ENCODE assay signal across 15 cellular contexts in genomic region chr12:48965447-48965846, GRCh38. TPM values are rescaled to one million over a fixed set of nuclear protein-coding genes. Genes with fewer than 3 reads are reported as not detected.
DNase-seq lines count a peak whose midpoint lies in the region; ATAC-seq and TF ChIP-seq lines count a peak whose summit lies in the region.
"Had no signal": no experiment of that assay in that cellular context is flagged by ENCODE, and none has a peak within 500 bp of the region (broad histone marks: within the 10 kb centered on the region; RNA-seq: fewer than 3 reads in every experiment).

No MANE protein-coding gene starts in this region.

- H3K36me3 Mint-ChIP-seq in activated CD4-positive, alpha-beta T cell treated with anti-CD3 and anti-CD28 coated beads for 36 hours (ENCODE audit: low read depth): no peaks in the 10 kb centered on the region
- H3K36me3 Mint-ChIP-seq in activated CD4-positive, alpha-beta T cell treated with anti-CD3 and anti-CD28 coated beads, Interleukin-2, amount 10 ng/mL, durations not matched to agents 24 days and 14 days (ENCODE audit: low read depth): no peaks in the 10 kb centered on the region
- no peaks in the 10 kb centered on the region for H3K36me3 Mint-ChIP-seq in stimulated activated naive B cell treated with anti-CD40 and anti-IgM and Interleukin-4, amounts not matched to agents 10 μg/mL and 1 μg/mL and 100 μg/mL, for 72 hours
- H3K36me3 Mint-ChIP-seq: T-cell had no signal

- no peak overlapping the region for H3K4me3 Mint-ChIP-seq in activated CD4-positive, alpha-beta T cell treated with anti-CD3 and anti-CD28 coated beads for 36 hours
- H3K4me3 Mint-ChIP-seq in activated CD4-positive, alpha-beta T cell treated with anti-CD3 and anti-CD28 coated beads, Interleukin-2, amount 10 ng/mL, durations not matched to agents 24 days and 14 days: no peak overlapping the region
- no peak overlapping the region for H3K4me3 Mint-ChIP-seq in stimulated activated naive B cell treated with anti-CD40 and anti-IgM and Interleukin-4, amounts not matched to agents 10 μg/mL and 1 μg/mL and 100 μg/mL, for 72 hours
- H3K4me3 Mint-ChIP-seq: T-cell had no signal

- intact Hi-C loops in activated CD4-positive, alpha-beta T cell treated with anti-CD3 and anti-CD28 coated beads for 36 hours (cut with DNase I, micrococcal nuclease): no loop called here
- intact Hi-C loops in activated CD4-positive, alpha-beta T cell treated with anti-CD3 and anti-CD28 coated beads, Interleukin-2, amount 10 ng/mL, durations not matched to agents 24 days and 14 days (cut with micrococcal nuclease): no loop called here

- no peaks in the 10 kb centered on the region for H3K9me3 Mint-ChIP-seq in activated CD4-positive, alpha-beta T cell treated with anti-CD3 and anti-CD28 coated beads for 36 hours (ENCODE audit: low read depth)
- H3K9me3 Mint-ChIP-seq in activated CD4-positive, alpha-beta T cell treated with anti-CD3 and anti-CD28 coated beads, Interleukin-2, amount 10 ng/mL, durations not matched to agents 24 days and 14 days: no peaks in the 10 kb centered on the region
- H3K9me3 Mint-ChIP-seq in stimulated activated naive B cell treated with anti-CD40 and anti-IgM and Interleukin-4, amounts not matched to agents 10 μg/mL and 1 μg/mL and 100 μg/mL, for 72 hours: no peaks in the 10 kb centered on the region
- H3K9me3 Mint-ChIP-seq: T-cell had no signal

- peaks cover 16% of the 10 kb centered on the region for H3K4me1 Mint-ChIP-seq in activated CD4-positive, alpha-beta T cell treated with anti-CD3 and anti-CD28 coated beads for 36 hours
- peaks cover 2% of the 10 kb centered on the region for H3K4me1 Mint-ChIP-seq in activated CD4-positive, alpha-beta T cell treated with anti-CD3 and anti-CD28 coated beads, Interleukin-2, amount 10 ng/mL, durations not matched to agents 24 days and 14 days
- peaks cover 23 to 40% of the 10 kb centered on the region in 2 donors for H3K4me1 Mint-ChIP-seq in stimulated activated naive B cell treated with anti-CD40 and anti-IgM and Interleukin-4, amounts not matched to agents 10 μg/mL and 1 μg/mL and 100 μg/mL, for 72 hours

- peaks cover 5% of the 10 kb centered on the region for H3K27me3 Mint-ChIP-seq in activated CD4-positive, alpha-beta T cell treated with anti-CD3 and anti-CD28 coated beads for 36 hours
- H3K27me3 Mint-ChIP-seq in activated CD4-positive, alpha-beta T cell treated with anti-CD3 and anti-CD28 coated beads, Interleukin-2, amount 10 ng/mL, durations not matched to agents 24 days and 14 days: peaks cover 49% of the 10 kb centered on the region
- peaks cover 6 to 14% of the 10 kb centered on the region in 2 donors for H3K27me3 Mint-ChIP-seq in stimulated activated naive B cell treated with anti-CD40 and anti-IgM and Interleukin-4, amounts not matched to agents 10 μg/mL and 1 μg/mL and 100 μg/mL, for 72 hours

- H3K4me3 ChIP-seq in fibroblast of pulmonary artery (replicated peaks; ENCODE audit: low read depth, low read length): no peak overlapping the region

- POLR2A ChIA-PET in activated CD4-positive, alpha-beta T cell treated with anti-CD3 and anti-CD28 coated beads for 36 hours (lab: Charles Lee): interaction anchor here (0.6 to 1.4 kb wide), 2 partner anchors 8 to 149 kb away, joined by 3 to 5 read pairs; partner anchors contain the start of gene ARF3

- TF ChIP-seq CTCF in fibroblast of pulmonary artery (IDR thresholded peaks at IDR 0.05; ENCODE audit: low read length, missing control alignments): peak; percentile 48

- no peak for DNase-seq in activated CD4-positive, alpha-beta T cell treated with anti-CD3 and anti-CD28 coated beads for 36 hours
- DNase-seq in activated CD4-positive, alpha-beta T cell treated with anti-CD3 and anti-CD28 coated beads, Interleukin-2, amount 10 ng/mL, durations not matched to agents 24 days and 14 days: no peak
- DNase-seq in RPMI7951 (ENCODE audit: low read depth) (peak; percentile 32), fibroblast of pulmonary artery (ENCODE audit: low read depth) (no peak), NCI-H1105 (lab: John Stamatoyannopoulos, UW) (no peak)
- DNase-seq in stimulated activated naive B cell treated with anti-CD40 and anti-IgM and Interleukin-4, amounts not matched to agents 10 μg/mL and 1 μg/mL and 100 μg/mL, for 72 hours: no peak
- DNase-seq: activated T-cell treated with anti-CD3 and anti-CD28 coated beads for 4 hours; kidney glomerular epithelial cell; NCI-H2081 treated with DMSO at 0.1 percent for 48 hours; stimulated activated naive CD4-positive, alpha-beta T cell; T-cell had no signal

- CTCF ChIA-PET in activated CD4-positive, alpha-beta T cell treated with anti-CD3 and anti-CD28 coated beads for 36 hours (lab: Charles Lee): interaction anchor here (0.6 to 0.7 kb wide), 2 partner anchors 30 to 40 kb away, joined by 3 read pairs; no protein-coding TSS in a partner anchor

- ATAC-seq in activated CD4-positive, alpha-beta T cell treated with anti-CD3 and anti-CD28 coated beads for 36 hours: peak; percentile 57
- ATAC-seq in stimulated activated naive B cell treated with anti-CD40 and anti-IgM and Interleukin-4, amounts not matched to agents 10 μg/mL and 1 μg/mL and 100 μg/mL, for 72 hours (replicated peaks): peak; percentile 38 to 65
- ATAC-seq in HG03565 (IDR thresholded peaks at IDR 0.05; ENCODE audit: unreplicated experiment): no peak
- ATAC-seq in HG03469 (IDR thresholded peaks at IDR 0.05; ENCODE audit: unreplicated experiment): no peak
- ATAC-seq: T-cell had no signal

- no peak overlapping the region for H3K27ac Mint-ChIP-seq in activated CD4-positive, alpha-beta T cell treated with anti-CD3 and anti-CD28 coated beads for 36 hours
- no peak overlapping the region for H3K27ac Mint-ChIP-seq in activated CD4-positive, alpha-beta T cell treated with anti-CD3 and anti-CD28 coated beads, Interleukin-2, amount 10 ng/mL, durations not matched to agents 24 days and 14 days
- H3K27ac Mint-ChIP-seq in stimulated activated naive B cell treated with anti-CD40 and anti-IgM and Interleukin-4, amounts not matched to agents 10 μg/mL and 1 μg/mL and 100 μg/mL, for 72 hours: no peak overlapping the region
- H3K27ac Mint-ChIP-seq: T-cell had no signal

RNA-seq across cellular contexts. Expression of gene WNT10B, which starts 6.1 kb away (rescaled TPM):
- under 1 TPM; 0.16 to 0.18 TPM for total RNA-seq in activated CD4-positive, alpha-beta T cell treated with anti-CD3 and anti-CD28 coated beads for 36 hours
- 0.19 and 0.21 TPM in 2 replicates for total RNA-seq in activated CD4-positive, alpha-beta T cell treated with anti-CD3 and anti-CD28 coated beads, Interleukin-2, amount 10 ng/mL, durations not matched to agents 24 days and 14 days
- total RNA-seq in RPMI7951 (2014; rRNA removed; shearing (Covaris generic)): 0.29 TPM in 1 of 2 replicates, not detected in the other

RNA-seq across cellular contexts. Expression of gene ARF3, which starts 8.2 kb away (rescaled TPM):
- 10 to 100 TPM; 84.7 to 96.1 TPM for total RNA-seq in activated CD4-positive, alpha-beta T cell treated with anti-CD3 and anti-CD28 coated beads for 36 hours
- total RNA-seq in activated CD4-positive, alpha-beta T cell treated with anti-CD3 and anti-CD28 coated beads, Interleukin-2, amount 10 ng/mL, durations not matched to agents 24 days and 14 days: 109 and 112 TPM in 2 replicates
- 47.8 and 57.1 TPM in 2 replicates for total RNA-seq in RPMI7951 (2014; rRNA removed; shearing (Covaris generic))

RNA-seq across cellular contexts. Expression of gene WNT1, which starts 12.7 kb away (rescaled TPM):
- total RNA-seq in activated CD4-positive, alpha-beta T cell treated with anti-CD3 and anti-CD28 coated beads for 36 hours: not detected
- total RNA-seq in activated CD4-positive, alpha-beta T cell treated with anti-CD3 and anti-CD28 coated beads, Interleukin-2, amount 10 ng/mL, durations not matched to agents 24 days and 14 days: not detected in 2 replicates
- not detected in 2 replicates for total RNA-seq in RPMI7951 (2014; rRNA removed; shearing (Covaris generic))
- total RNA-seq: dermis microvascular lymphatic vessel endothelial cell, skeletal muscle tissue had no signal

RNA-seq across cellular contexts. Expression of gene DDN, which starts 33.7 kb away (rescaled TPM):
- under 1 TPM; 0.48 to 0.61 TPM for total RNA-seq in activated CD4-positive, alpha-beta T cell treated with anti-CD3 and anti-CD28 coated beads for 36 hours
- 1.4 and 1.5 TPM in 2 replicates for total RNA-seq in activated CD4-positive, alpha-beta T cell treated with anti-CD3 and anti-CD28 coated beads, Interleukin-2, amount 10 ng/mL, durations not matched to agents 24 days and 14 days
- total RNA-seq in RPMI7951 (2014; rRNA removed; shearing (Covaris generic)): not detected in 2 replicates

RNA-seq across cellular contexts. Expression of gene FKBP11, which starts 40.2 kb away (rescaled TPM):
- 10 to 100 TPM; 56.8 to 63.8 TPM for total RNA-seq in activated CD4-positive, alpha-beta T cell treated with anti-CD3 and anti-CD28 coated beads for 36 hours
- 68.6 and 75.3 TPM in 2 replicates for total RNA-seq in activated CD4-positive, alpha-beta T cell treated with anti-CD3 and anti-CD28 coated beads, Interleukin-2, amount 10 ng/mL, durations not matched to agents 24 days and 14 days
- total RNA-seq in RPMI7951 (2014; rRNA removed; shearing (Covaris generic)): 27.6 and 31.7 TPM in 2 replicates

Comparison
In these comparisons a context has a peak if more than half of its experiments do, and no peak if none do; other contexts are left out.
1. ATAC-seq: peak in activated CD4-positive, alpha-beta T cell treated with anti-CD3 and anti-CD28 coated beads for 36 hours (single experiment) and stimulated activated naive B cell treated with anti-CD40 and anti-IgM and Interleukin-4, amounts not matched to agents 10 μg/mL and 1 μg/mL and 100 μg/mL, for 72 hours (2 of 2); none in HG03565 (single experiment) and HG03469 (single experiment).